1 cellular context compared by ENCODE assay signal in the genomic region with DNA sequence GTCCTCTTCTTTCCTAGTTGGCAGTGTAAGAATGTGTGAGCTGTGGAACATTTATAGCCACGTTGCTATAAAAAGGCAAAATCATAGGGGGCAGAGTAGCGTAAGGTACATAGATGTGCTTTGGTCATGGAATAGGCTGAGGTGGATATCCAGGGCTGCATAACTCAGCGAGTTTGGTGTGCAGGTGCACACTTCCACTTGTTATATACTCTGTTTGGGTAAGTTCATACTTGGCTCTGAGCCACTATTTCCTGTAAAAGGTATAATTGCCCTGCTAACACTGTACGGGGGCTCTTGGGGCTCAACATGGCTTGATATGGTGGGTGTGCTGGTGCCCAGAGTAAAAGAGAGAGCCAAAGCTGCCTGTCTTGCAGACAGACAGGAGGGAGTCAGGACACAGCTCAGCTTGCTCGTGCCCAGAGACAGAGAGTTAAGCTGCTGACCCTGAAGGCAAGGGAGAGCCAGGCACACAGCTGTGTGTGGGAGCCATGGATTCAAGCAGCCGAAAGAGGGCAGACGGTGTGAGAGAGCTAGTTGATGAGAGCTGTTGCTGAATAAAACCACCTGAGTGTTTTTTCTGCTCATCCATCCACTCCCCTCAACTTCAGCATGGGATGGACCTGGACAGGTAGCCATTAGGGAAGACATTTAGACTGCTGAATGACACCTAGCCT.
TF ChIP-seq lines count a peak whose summit lies in the region.

No MANE protein-coding gene starts in this region.

TF ChIP-seq in endothelial cell of umbilical vein, 7 proteins besides CTCF, POLR2A, EP300 and RAD21 (continued from another document):
- TF ChIP-seq MAX (IDR thresholded peaks at IDR 0.05; ENCODE audit: insufficient read depth, insufficient read length) (no peak), EZH2 (IDR thresholded peaks at IDR 0.05; ENCODE audit: borderline replicate concordance, low read depth, low read length, severe bottlenecking) (no peak), JUN (IDR thresholded peaks at IDR 0.05; ENCODE audit: borderline replicate concordance, insufficient read depth, insufficient read length, low read depth) (no peak), FOS (IDR thresholded peaks at IDR 0.05; ENCODE audit: borderline replicate concordance, insufficient read depth, low read length) (no peak), POLR2AphosphoS5 (IDR thresholded peaks at IDR 0.05; ENCODE audit: insufficient read depth, low read depth, low read length) (no peak), GATA2 (IDR thresholded peaks at IDR 0.05; ENCODE audit: insufficient read depth, insufficient read length, low read depth, low read length) (no peak)
TF ChIP-seq in endothelial cell of umbilical vein: peak in this region for 0.
